26 cellular contexts compared by ENCODE assay signal in the genomic region with DNA sequence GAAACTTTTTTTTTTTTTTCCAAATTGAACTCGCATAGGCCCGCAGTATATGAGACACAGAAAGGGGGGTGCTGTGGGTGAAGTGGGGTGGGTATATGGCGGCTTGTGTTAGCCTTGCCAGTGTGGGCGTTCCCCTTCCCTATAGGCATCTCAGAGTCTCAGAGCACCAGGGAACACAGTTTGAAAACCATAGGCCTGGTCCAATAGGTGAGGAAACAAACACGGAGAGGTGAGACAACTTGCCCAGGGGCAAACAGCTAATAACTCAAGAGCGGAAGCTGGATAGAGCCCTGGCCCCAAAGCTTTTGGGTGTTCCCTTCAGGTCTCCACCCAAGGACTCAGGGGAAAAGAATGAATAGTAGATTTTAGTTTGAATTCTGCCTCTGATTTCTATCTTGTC. TPM values are rescaled to one million over a fixed set of nuclear protein-coding genes. Genes with fewer than 3 reads are reported as not detected.
"Had no signal": no experiment of that assay in that cellular context is flagged by ENCODE, and none has a peak within 500 bp of the region (broad histone marks: within the 10 kb centered on the region; RNA-seq: fewer than 3 reads in every experiment).

No MANE protein-coding gene starts in this region.

- H3K4me1 Mint-ChIP-seq: naive thymus-derived CD4-positive, alpha-beta T cell; stimulated activated effector memory CD8-positive, alpha-beta T cell treated with anti-CD3 and anti-CD28 coated beads, Interleukin-12 subunit alpha, Interleukin-12 subunit beta, amount 100 ng/mL, for 72 hours had no signal

- H3K36me3 Mint-ChIP-seq: naive thymus-derived CD4-positive, alpha-beta T cell; stimulated activated effector memory CD8-positive, alpha-beta T cell treated with anti-CD3 and anti-CD28 coated beads, Interleukin-12 subunit alpha, Interleukin-12 subunit beta, amount 100 ng/mL, for 72 hours had no signal

- H3K27ac ChIP-seq: colonic mucosa, gastroesophageal sphincter, heart left ventricle, hepatocyte, left lung, psoas muscle, sigmoid colon, stomach, testis, tibial artery, vagina had no signal

- H3K9me3 Mint-ChIP-seq: nephron; stimulated activated effector memory CD8-positive, alpha-beta T cell treated with anti-CD3 and anti-CD28 coated beads, Interleukin-12 subunit alpha, Interleukin-12 subunit beta, amount 100 ng/mL, for 72 hours had no signal

- H3K4me3 Mint-ChIP-seq: naive thymus-derived CD4-positive, alpha-beta T cell; nephron; stimulated activated effector memory CD8-positive, alpha-beta T cell treated with anti-CD3 and anti-CD28 coated beads, Interleukin-12 subunit alpha, Interleukin-12 subunit beta, amount 100 ng/mL, for 72 hours had no signal

- H3K36me3 ChIP-seq: colonic mucosa, gastroesophageal sphincter, heart left ventricle, sigmoid colon, tibial artery, vagina had no signal

- DNase-seq: colonic mucosa; dermis blood vessel endothelial cell; effector memory CD4-positive, alpha-beta T cell; foreskin fibroblast; heart left ventricle; left cardiac atrium; left lung; mesendoderm; midbrain; naive thymus-derived CD4-positive, alpha-beta T cell; nucleus accumbens; psoas muscle; right cardiac atrium; sigmoid colon; stimulated activated CD4-positive, alpha-beta T cell treated with anti-CD3 and anti-CD28 coated beads, Interleukin-2, amount 100 ng/mL, for 24 hours; stimulated activated CD4-positive, alpha-beta T cell treated with anti-CD3 and anti-CD28 coated beads, Interleukin-4, amount 100 ng/mL, for 24 hours; stimulated activated naive CD4-positive, alpha-beta T cell treated with Interleukin-2 at 50 U/mL for 16 hours; stomach; testis; tibial artery had no signal

- H3K27ac Mint-ChIP-seq: nephron; stimulated activated effector memory CD8-positive, alpha-beta T cell treated with anti-CD3 and anti-CD28 coated beads, Interleukin-12 subunit alpha, Interleukin-12 subunit beta, amount 100 ng/mL, for 72 hours had no signal

- H3K9me3 ChIP-seq: colonic mucosa, gastroesophageal sphincter, heart left ventricle, left lung, psoas muscle, sigmoid colon, stomach, testis, tibial artery, vagina had no signal

- H3K27me3 ChIP-seq: colonic mucosa, hepatocyte, sigmoid colon, stomach, testis, vagina had no signal

- H3K4me1 ChIP-seq: colonic mucosa, gastroesophageal sphincter, left lung, psoas muscle, testis, tibial artery, vagina had no signal

- H3K4me3 ChIP-seq: colonic mucosa, gastroesophageal sphincter, heart left ventricle, hepatocyte, left lung, psoas muscle, sigmoid colon, stomach, testis, tibial artery, vagina had no signal

RNA-seq across cellular contexts. Expression of a gene that starts 7.8 kb away (rescaled TPM):
- total RNA-seq: naive thymus-derived CD4-positive, alpha-beta T cell; osteocyte had no signal
